ENCODE assay signal across 1 cellular context in genomic region chr19:40444181-40445005, GRCh38.
TF ChIP-seq lines count a peak whose summit lies in the region.

Gene SERTAD3, minus strand, starts transcription at chr19:40444335. Its CDS starts 2,255 bp downstream, at chr19:40442080.

TF ChIP-seq in HEK293, 187 proteins besides CTCF, POLR2A, EP300 and RAD21 (continued from another document and continues in another):
- TF ChIP-seq, protein P1, sequence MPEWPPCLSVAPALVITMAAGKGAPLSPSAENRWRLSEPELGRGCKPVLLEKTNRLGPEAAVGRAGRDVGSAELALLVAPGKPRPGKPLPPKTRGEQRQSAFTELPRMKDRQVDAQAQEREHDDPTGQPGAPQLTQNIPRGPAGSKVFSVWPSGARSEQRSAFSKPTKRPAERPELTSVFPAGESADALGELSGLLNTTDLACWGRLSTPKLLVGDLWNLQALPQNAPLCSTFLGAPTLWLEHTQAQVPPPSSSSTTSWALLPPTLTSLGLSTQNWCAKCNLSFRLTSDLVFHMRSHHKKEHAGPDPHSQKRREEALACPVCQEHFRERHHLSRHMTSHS (tag by site-specific recombination; IDR thresholded peaks at IDR 0.05): no peak
- TF ChIP-seq TCF7L2 (IDR thresholded peaks at IDR 0.05; ENCODE audit: borderline replicate concordance, low read depth, low read length) (no peak), ZBTB48 (tag by site-specific recombination; IDR thresholded peaks at IDR 0.05) (peak; percentile 56; the same call in 1 of the 2 replicates), ZIC2 (tag by site-specific recombination; IDR thresholded peaks at IDR 0.05) (peak; percentile 97), ZNF112 (tag by site-specific recombination; IDR thresholded peaks at IDR 0.05) (no peak), ZNF521 (tag by site-specific recombination; IDR thresholded peaks at IDR 0.05) (no peak), AEBP2 (tag by site-specific recombination; IDR thresholded peaks at IDR 0.05; ENCODE audit: borderline replicate concordance) (no peak), ZXDB (tag by site-specific recombination; IDR thresholded peaks at IDR 0.05) (peak; percentile 97), PRDM4 (tag by site-specific recombination; IDR thresholded peaks at IDR 0.05) (peak; percentile 58; the same call in 1 of the 2 replicates), ZFP41 (tag by site-specific recombination; IDR thresholded peaks at IDR 0.05; ENCODE audit: borderline replicate concordance) (no peak), ZNF404 (tag by site-specific recombination; IDR thresholded peaks at IDR 0.05) (no peak), KLF1 (tag by site-specific recombination; IDR thresholded peaks at IDR 0.05) (peak; percentile 100), YY1 (tag by site-specific recombination; IDR thresholded peaks at IDR 0.05) (no peak; the same call in 1 of the 2 replicates), ZNF354C (tag by site-specific recombination; IDR thresholded peaks at IDR 0.05; ENCODE audit: borderline replicate concordance, low read depth) (no peak), ZFP69B (tag by site-specific recombination; IDR thresholded peaks at IDR 0.05) (peak; percentile 95), ZNF184 (tag by site-specific recombination; IDR thresholded peaks at IDR 0.05) (0 out of 2 replicates have a peak, but pooled peaks have one; percentile 18), ZNF549 (tag by site-specific recombination; IDR thresholded peaks at IDR 0.05) (no peak), ZNF211 (tag by site-specific recombination; IDR thresholded peaks at IDR 0.05; ENCODE audit: low read depth) (no peak), ZNF341 (tag by site-specific recombination; IDR thresholded peaks at IDR 0.05; ENCODE audit: low read depth) (peak; percentile 91), TRIM28 (IDR thresholded peaks at IDR 0.05; ENCODE audit: borderline replicate concordance, low read length) (no peak), PRDM1 (tag by site-specific recombination; IDR thresholded peaks at IDR 0.05) (no peak), ZFP3 (tag by site-specific recombination; IDR thresholded peaks at IDR 0.05; ENCODE audit: low read depth) (no peak), KLF10 (tag by site-specific recombination; IDR thresholded peaks at IDR 0.05) (peak; percentile 99), EGR2 (tag by site-specific recombination; IDR thresholded peaks at IDR 0.05; ENCODE audit: low read depth) (peak; percentile 90), ZNF133 (tag by site-specific recombination; IDR thresholded peaks at IDR 0.05) (no peak), ZNF501 (tag by site-specific recombination; IDR thresholded peaks at IDR 0.05) (no peak; the same call in none of the 2 replicates), GLIS1 (tag by site-specific recombination; IDR thresholded peaks at IDR 0.05) (peak; percentile 91), ZNF202 (tag by site-specific recombination; IDR thresholded peaks at IDR 0.05; ENCODE audit: borderline replicate concordance) (no peak), ZNF624 (tag by site-specific recombination; IDR thresholded peaks at IDR 0.05) (no peak), ZSCAN30 (tag by site-specific recombination; IDR thresholded peaks at IDR 0.05) (peak; percentile 48; the same call in 1 of the 2 replicates), ZNF560 (tag by site-specific recombination; IDR thresholded peaks at IDR 0.05; ENCODE audit: borderline replicate concordance) (no peak), ZNF366 (tag by site-specific recombination; conservative IDR thresholded peaks at IDR 0.05) (peak; percentile 83), ZSCAN16 (tag by site-specific recombination; IDR thresholded peaks at IDR 0.05) (no peak), GLI4 (tag by site-specific recombination; IDR thresholded peaks at IDR 0.05) (no peak), ZNF10 (tag by site-specific recombination; IDR thresholded peaks at IDR 0.05) (no peak), ZNF302 (tag by site-specific recombination; IDR thresholded peaks at IDR 0.05; ENCODE audit: low read depth) (no peak), TSHZ1 (tag by site-specific recombination; IDR thresholded peaks at IDR 0.05; ENCODE audit: borderline replicate concordance) (peak; percentile 30; the same call in 1 of the 2 replicates), OSR2 (tag by site-specific recombination; IDR thresholded peaks at IDR 0.05) (peak; percentile 73), ZNF707 (tag by site-specific recombination; IDR thresholded peaks at IDR 0.05) (no peak), ZNF776 (tag by site-specific recombination; IDR thresholded peaks at IDR 0.05; ENCODE audit: borderline replicate concordance) (no peak), HOXC10 (CRISPR knock-in tag; IDR thresholded peaks at IDR 0.05) (no peak), ZNF555 (tag by site-specific recombination; conservative IDR thresholded peaks at IDR 0.05) (no peak), ZNF24 (tag by site-specific recombination; IDR thresholded peaks at IDR 0.05) (0 out of 2 replicates have a peak, but pooled peaks have one; percentile 43), ZBTB21 (tag by site-specific recombination; IDR thresholded peaks at IDR 0.05) (peak; percentile 99), ZNF157 (tag by site-specific recombination; IDR thresholded peaks at IDR 0.05) (no peak), ZNF174 (tag by site-specific recombination; IDR thresholded peaks at IDR 0.05) (no peak), ZNF548 (tag by site-specific recombination; IDR thresholded peaks at IDR 0.05) (no peak)
- TF ChIP-seq, protein P2, sequence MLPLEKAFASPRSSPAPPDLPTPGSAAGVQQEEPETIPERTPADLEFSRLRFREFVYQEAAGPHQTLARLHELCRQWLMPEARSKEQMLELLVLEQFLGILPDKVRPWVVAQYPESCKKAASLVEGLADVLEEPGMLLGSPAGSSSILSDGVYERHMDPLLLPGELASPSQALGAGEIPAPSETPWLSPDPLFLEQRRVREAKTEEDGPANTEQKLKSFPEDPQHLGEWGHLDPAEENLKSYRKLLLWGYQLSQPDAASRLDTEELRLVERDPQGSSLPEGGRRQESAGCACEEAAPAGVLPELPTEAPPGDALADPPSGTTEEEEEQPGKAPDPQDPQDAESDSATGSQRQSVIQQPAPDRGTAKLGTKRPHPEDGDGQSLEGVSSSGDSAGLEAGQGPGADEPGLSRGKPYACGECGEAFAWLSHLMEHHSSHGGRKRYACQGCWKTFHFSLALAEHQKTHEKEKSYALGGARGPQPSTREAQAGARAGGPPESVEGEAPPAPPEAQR (tag by site-specific recombination; IDR thresholded peaks at IDR 0.05): no peak
- TF ChIP-seq, protein P3, sequence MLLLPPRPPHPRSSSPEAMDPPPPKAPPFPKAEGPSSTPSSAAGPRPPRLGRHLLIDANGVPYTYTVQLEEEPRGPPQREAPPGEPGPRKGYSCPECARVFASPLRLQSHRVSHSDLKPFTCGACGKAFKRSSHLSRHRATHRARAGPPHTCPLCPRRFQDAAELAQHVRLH (tag by site-specific recombination; IDR thresholded peaks at IDR 0.05): peak; percentile 33; the same call in 1 of the 2 replicates
- TF ChIP-seq, protein P4, sequence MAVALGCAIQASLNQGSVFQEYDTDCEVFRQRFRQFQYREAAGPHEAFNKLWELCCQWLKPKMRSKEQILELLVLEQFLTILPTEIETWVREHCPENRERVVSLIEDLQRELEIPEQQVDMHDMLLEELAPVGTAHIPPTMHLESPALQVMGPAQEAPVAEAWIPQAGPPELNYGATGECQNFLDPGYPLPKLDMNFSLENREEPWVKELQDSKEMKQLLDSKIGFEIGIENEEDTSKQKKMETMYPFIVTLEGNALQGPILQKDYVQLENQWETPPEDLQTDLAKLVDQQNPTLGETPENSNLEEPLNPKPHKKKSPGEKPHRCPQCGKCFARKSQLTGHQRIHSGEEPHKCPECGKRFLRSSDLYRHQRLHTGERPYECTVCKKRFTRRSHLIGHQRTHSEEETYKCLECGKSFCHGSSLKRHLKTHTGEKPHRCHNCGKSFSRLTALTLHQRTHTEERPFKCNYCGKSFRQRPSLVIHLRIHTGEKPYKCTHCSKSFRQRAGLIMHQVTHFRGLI (tag by site-specific recombination; IDR thresholded peaks at IDR 0.05): no peak; the same call in 1 of the 2 replicates
- TF ChIP-seq, protein P5, sequence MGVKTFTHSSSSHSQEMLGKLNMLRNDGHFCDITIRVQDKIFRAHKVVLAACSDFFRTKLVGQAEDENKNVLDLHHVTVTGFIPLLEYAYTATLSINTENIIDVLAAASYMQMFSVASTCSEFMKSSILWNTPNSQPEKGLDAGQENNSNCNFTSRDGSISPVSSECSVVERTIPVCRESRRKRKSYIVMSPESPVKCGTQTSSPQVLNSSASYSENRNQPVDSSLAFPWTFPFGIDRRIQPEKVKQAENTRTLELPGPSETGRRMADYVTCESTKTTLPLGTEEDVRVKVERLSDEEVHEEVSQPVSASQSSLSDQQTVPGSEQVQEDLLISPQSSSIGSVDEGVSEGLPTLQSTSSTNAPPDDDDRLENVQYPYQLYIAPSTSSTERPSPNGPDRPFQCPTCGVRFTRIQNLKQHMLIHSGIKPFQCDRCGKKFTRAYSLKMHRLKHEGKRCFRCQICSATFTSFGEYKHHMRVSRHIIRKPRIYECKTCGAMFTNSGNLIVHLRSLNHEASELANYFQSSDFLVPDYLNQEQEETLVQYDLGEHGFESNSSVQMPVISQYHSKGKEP (tag by site-specific recombination; IDR thresholded peaks at IDR 0.05): peak; percentile 68
- TF ChIP-seq, protein P6, sequence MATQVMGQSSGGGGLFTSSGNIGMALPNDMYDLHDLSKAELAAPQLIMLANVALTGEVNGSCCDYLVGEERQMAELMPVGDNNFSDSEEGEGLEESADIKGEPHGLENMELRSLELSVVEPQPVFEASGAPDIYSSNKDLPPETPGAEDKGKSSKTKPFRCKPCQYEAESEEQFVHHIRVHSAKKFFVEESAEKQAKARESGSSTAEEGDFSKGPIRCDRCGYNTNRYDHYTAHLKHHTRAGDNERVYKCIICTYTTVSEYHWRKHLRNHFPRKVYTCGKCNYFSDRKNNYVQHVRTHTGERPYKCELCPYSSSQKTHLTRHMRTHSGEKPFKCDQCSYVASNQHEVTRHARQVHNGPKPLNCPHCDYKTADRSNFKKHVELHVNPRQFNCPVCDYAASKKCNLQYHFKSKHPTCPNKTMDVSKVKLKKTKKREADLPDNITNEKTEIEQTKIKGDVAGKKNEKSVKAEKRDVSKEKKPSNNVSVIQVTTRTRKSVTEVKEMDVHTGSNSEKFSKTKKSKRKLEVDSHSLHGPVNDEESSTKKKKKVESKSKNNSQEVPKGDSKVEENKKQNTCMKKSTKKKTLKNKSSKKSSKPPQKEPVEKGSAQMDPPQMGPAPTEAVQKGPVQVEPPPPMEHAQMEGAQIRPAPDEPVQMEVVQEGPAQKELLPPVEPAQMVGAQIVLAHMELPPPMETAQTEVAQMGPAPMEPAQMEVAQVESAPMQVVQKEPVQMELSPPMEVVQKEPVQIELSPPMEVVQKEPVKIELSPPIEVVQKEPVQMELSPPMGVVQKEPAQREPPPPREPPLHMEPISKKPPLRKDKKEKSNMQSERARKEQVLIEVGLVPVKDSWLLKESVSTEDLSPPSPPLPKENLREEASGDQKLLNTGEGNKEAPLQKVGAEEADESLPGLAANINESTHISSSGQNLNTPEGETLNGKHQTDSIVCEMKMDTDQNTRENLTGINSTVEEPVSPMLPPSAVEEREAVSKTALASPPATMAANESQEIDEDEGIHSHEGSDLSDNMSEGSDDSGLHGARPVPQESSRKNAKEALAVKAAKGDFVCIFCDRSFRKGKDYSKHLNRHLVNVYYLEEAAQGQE (tag by site-specific recombination; IDR thresholded peaks at IDR 0.05): no peak
